In genomic region chr3:15847239-15847638, GRCh38 we compare ENCODE assay signal across 21 cellular contexts.
"Had no signal": no experiment of that assay in that cellular context is flagged by ENCODE, and none has a peak within 500 bp of the region (broad histone marks: within the 10 kb centered on the region; RNA-seq: fewer than 3 reads in every experiment).

No MANE protein-coding gene starts in this region.

- DNase-seq: KBM-7; MV-4-11; NCI-H1048; NCI-H1105; NCI-H1417; NCI-H1436 treated with DMSO at 0.1 percent for 48 hours; NCI-H1694; NCI-H187 treated with DMSO at 0.1 percent for 48 hours; NCI-H2029 treated with DMSO at 0.1 percent for 48 hours; NCI-H2227 treated with DMSO at 0.1 percent for 48 hours; NCI-H446; NCI-H510A; NCI-H524 treated with DMSO at 0.1 percent for 48 hours; NCI-H69; NCI-H774; NK-92 treated with Interleukin-12 subunit alpha and Interleukin-12 subunit beta, amount 100 ng/mL, for 24 hours; PC-3; SHP77; SK-N-SH had no signal

- H3K4me2 ChIP-seq: SK-N-SH had no signal

- H3K27ac ChIP-seq: RWPE1 had no signal

- H3K9ac ChIP-seq: SK-N-SH had no signal

- ATAC-seq: Panc1, PC-3 had no signal
